Comparison of ENCODE assay signal across 22 cellular contexts in genomic region chrX:137742846-137743245, GRCh38.
A peak's percentile ranks its signal among the peaks of the same experiment; 100 is the strongest.
DNase-seq lines count a peak whose midpoint lies in the region; ATAC-seq, FAIRE-seq and TF ChIP-seq lines count a peak whose summit lies in the region.
"Had no signal": no experiment of that assay in that cellular context is flagged by ENCODE, and none has a peak within 500 bp of the region (broad histone marks: within the 10 kb centered on the region; RNA-seq: fewer than 3 reads in every experiment).

No MANE protein-coding gene starts in this region.

- H3K14ac ChIP-seq in H1 (ENCODE audit: insufficient read length): no peak overlapping the region

- H3K23ac ChIP-seq in H1 (ENCODE audit: insufficient read length): no peak overlapping the region
- H3K23ac ChIP-seq in mesendoderm (ENCODE audit: low read length): no peak overlapping the region

- H3K9me3 ChIP-seq in HUES48 (ENCODE audit: control insufficient read depth, insufficient read depth, low read length): no peaks in the 10 kb centered on the region
- H3K9me3 ChIP-seq in H1 (ENCODE audit: insufficient read depth in 2 of 2, low read depth in 1 of 2, low read length in 1 of 2): no peaks in the 10 kb centered on the region
- H3K9me3 ChIP-seq: BE2C, Caco-2 had no signal

- FAIRE-seq in H1 (lab: Jason Lieb, UNC): peak; percentile 76
- FAIRE-seq: A204.1, D721Med, GM12878 had no signal

- H3K27me3 ChIP-seq in GM23338 (ENCODE audit: insufficient read depth) (no peaks in the 10 kb centered on the region), HUES48 (ENCODE audit: control insufficient read depth, insufficient read depth, low read length) (0 out of 2 replicates have a peak, but pooled peaks cover 3% of the 10 kb centered on the region), H1 (replicated peaks in 1 of 4; ENCODE audit: control insufficient read depth in 3 of 4, extremely low read depth in 1 of 4, insufficient read depth in 3 of 4, low read length in 3 of 4) (no peaks in the 10 kb centered on the region), mesendoderm (ENCODE audit: insufficient read depth, low read length, poor library complexity) (no peaks in the 10 kb centered on the region)
- H3K27me3 ChIP-seq: BE2C had no signal

- H3F3A ChIP-seq in GM23338 (replicated peaks; ENCODE audit: low read depth): no peaks in the 10 kb centered on the region

- H3K36me3 Mint-ChIP-seq in GM23338 (ENCODE audit: low read depth): no peaks in the 10 kb centered on the region
- no peaks in the 10 kb centered on the region for H3K36me3 Mint-ChIP-seq in activated CD4-positive, alpha-beta T cell treated with anti-CD3 and anti-CD28 coated beads, Interleukin-2, amount 10 ng/mL, durations not matched to agents 24 days and 14 days (ENCODE audit: low read depth)
- H3K36me3 Mint-ChIP-seq: CD4-positive, CD25-positive, alpha-beta regulatory T cell; CD8-positive, alpha-beta memory T cell had no signal

- TF ChIP-seq CTCF in GM23338 (conservative IDR thresholded peaks at IDR 0.05; ENCODE audit: low read depth in 2 of 2) (no peak), H1 (IDR thresholded peaks at IDR 0.05; ENCODE audit: control extremely low read depth in 1 of 3, insufficient read depth in 1 of 3, low read depth in 1 of 3, low read length in 3 of 3) (no peak)

- POLR2A ChIA-PET in H1 (lab: Charles Lee; ENCODE audit: partially characterized antibody): no interaction called here

- H3K4ac ChIP-seq in H1 (replicated peaks; ENCODE audit: insufficient read length, low read depth, low read length) (no peak overlapping the region), mesendoderm (ENCODE audit: low read depth, low read length) (no peak overlapping the region)

- H3K4me3 Mint-ChIP-seq in GM23338: no peak overlapping the region
- no peak overlapping the region for H3K4me3 Mint-ChIP-seq in activated CD4-positive, alpha-beta T cell treated with anti-CD3 and anti-CD28 coated beads, Interleukin-2, amount 10 ng/mL, durations not matched to agents 24 days and 14 days
- H3K4me3 Mint-ChIP-seq: CD4-positive, CD25-positive, alpha-beta regulatory T cell; CD8-positive, alpha-beta memory T cell; HFFc6 had no signal

- H3K79me2 ChIP-seq in GM23338 (replicated peaks; ENCODE audit: insufficient read depth): no peaks in the 10 kb centered on the region
- H3K79me2 ChIP-seq in H1 (ENCODE audit: control insufficient read depth in 1 of 2, insufficient read depth in 2 of 2, low read length in 2 of 2): no peaks in the 10 kb centered on the region
- H3K79me2 ChIP-seq in mesendoderm (ENCODE audit: control insufficient read depth, insufficient read depth, low read length): no peaks in the 10 kb centered on the region

- H2AFZ ChIP-seq in GM23338 (no peak overlapping the region), H1 (ENCODE audit: low read length) (no peak overlapping the region)

- H4K20me1 ChIP-seq in GM23338 (replicated peaks; ENCODE audit: insufficient read depth) (no peaks in the 10 kb centered on the region), H1 (replicated peaks in 1 of 2; ENCODE audit: control insufficient read depth in 1 of 2, insufficient read depth in 2 of 2, low read length in 2 of 2) (no peaks in the 10 kb centered on the region)

- intact Hi-C loops in activated CD4-positive, alpha-beta T cell treated with anti-CD3 and anti-CD28 coated beads, Interleukin-2, amount 10 ng/mL, durations not matched to agents 24 days and 14 days (cut with micrococcal nuclease): no loop called here

- H3K4me1 ChIP-seq in GM23338 (ENCODE audit: insufficient read depth) (peaks cover 46% of the 10 kb centered on the region), HUES48 (ENCODE audit: control insufficient read depth, insufficient read depth, low read length) (peaks cover 50% of the 10 kb centered on the region), H1 (replicated peaks in 1 of 4; ENCODE audit: control insufficient read depth in 3 of 4, insufficient read depth in 4 of 4, low read length in 3 of 4) (peaks cover 0 to 19% (median 6%) of the 10 kb centered on the region in 4 experiments; a peak in 4 of 7 replicates), mesendoderm (ENCODE audit: control insufficient read depth, low read depth, low read length) (no peaks in the 10 kb centered on the region)
- H3K4me1 ChIP-seq: BE2C, Caco-2 had no signal

- no peaks in the 10 kb centered on the region; the same call in 1 of the 2 replicates for H3K9me2 ChIP-seq in GM23338 (ENCODE audit: insufficient read depth)

- peak overlapping the region; percentile 66; the same call in 1 of the 2 replicates for H3K27ac ChIP-seq in GM23338 (ENCODE audit: low read depth)
- H3K27ac ChIP-seq in HUES48 (ENCODE audit: low read depth, low read length): peak overlapping the region; percentile 54
- H3K27ac ChIP-seq in H1 (ENCODE audit: low read depth, low read length): no peak overlapping the region
- H3K27ac ChIP-seq in mesendoderm (ENCODE audit: low read depth, low read length): no peak overlapping the region
- H3K27ac ChIP-seq: HL-60 had no signal

- H4K5ac ChIP-seq in H1 (ENCODE audit: insufficient read length, low read depth, low read length) (no peak overlapping the region), mesendoderm (ENCODE audit: low read length) (no peak overlapping the region)

- no peak for TF ChIP-seq RAD21 in H1 (IDR thresholded peaks at IDR 0.05 in 1 of 2, conservative IDR thresholded peaks at IDR 0.05 in 1 of 2; ENCODE audit: low read depth in 2 of 2, low read length in 2 of 2)

- no peaks in the 10 kb centered on the region for H3K9me3 Mint-ChIP-seq in GM23338
- no peaks in the 10 kb centered on the region for H3K9me3 Mint-ChIP-seq in activated CD4-positive, alpha-beta T cell treated with anti-CD3 and anti-CD28 coated beads, Interleukin-2, amount 10 ng/mL, durations not matched to agents 24 days and 14 days

- no peak overlapping the region; the same call in 1 of the 2 replicates for H3K27ac Mint-ChIP-seq in GM23338
- no peak overlapping the region for H3K27ac Mint-ChIP-seq in activated CD4-positive, alpha-beta T cell treated with anti-CD3 and anti-CD28 coated beads, Interleukin-2, amount 10 ng/mL, durations not matched to agents 24 days and 14 days
- H3K27ac Mint-ChIP-seq: CD4-positive, CD25-positive, alpha-beta regulatory T cell; CD8-positive, alpha-beta memory T cell; HFFc6 had no signal

- H3K79me1 ChIP-seq in H1 (ENCODE audit: low read depth, low read length) (no peaks in the 10 kb centered on the region), mesendoderm (ENCODE audit: low read length) (no peaks in the 10 kb centered on the region)

- DNase-seq in GM23338 (ENCODE audit: low spot score) (peak; percentile 48), H1 (ENCODE audit: low read depth in 1 of 2, low spot score in 2 of 2) (no peak), mesendoderm (peak; percentile 88), NCI-H2227 (lab: John Stamatoyannopoulos, UW; ENCODE audit: unreplicated experiment) (no peak), kidney tubule cell (ENCODE audit: low spot score) (no peak)
- DNase-seq in activated CD4-positive, alpha-beta T cell treated with anti-CD3 and anti-CD28 coated beads, Interleukin-2, amount 10 ng/mL, durations not matched to agents 24 days and 14 days: no peak
- DNase-seq: ACHN; BE2C; C1 segment of cervical spinal cord; Caco-2; CD4-positive, CD25-positive, alpha-beta regulatory T cell; CD8-positive, alpha-beta memory T cell; HFFc6; Kasumi-1; KG1 had no signal

- no peaks in the 10 kb centered on the region for H3K23me2 ChIP-seq in H1 (ENCODE audit: low read depth, low read length)

- H2AK5ac ChIP-seq in H1 (ENCODE audit: low read depth, low read length) (no peak overlapping the region), mesendoderm (ENCODE audit: low read length) (no peak overlapping the region)

- H2BK120ac ChIP-seq in H1 (replicated peaks; ENCODE audit: low read depth, low read length): no peak overlapping the region
- no peak overlapping the region for H2BK120ac ChIP-seq in mesendoderm (ENCODE audit: low read depth, low read length)

- H3K56ac ChIP-seq in H1 (replicated peaks; ENCODE audit: insufficient read length, low read depth, low read length): no peak overlapping the region
- H3K56ac ChIP-seq in mesendoderm (ENCODE audit: low read length): no peak overlapping the region

- no peak for TF ChIP-seq POLR2A in H1 (IDR thresholded peaks at IDR 0.05; ENCODE audit: control extremely low read depth in 1 of 2, low read depth in 2 of 2, low read length in 2 of 2)

- H2BK20ac ChIP-seq in H1 (ENCODE audit: low read length): no peak overlapping the region

- H2BK15ac ChIP-seq in H1 (ENCODE audit: low read length) (no peak overlapping the region), mesendoderm (replicated peaks; ENCODE audit: low read depth) (no peak overlapping the region)

- no peak overlapping the region for H2BK12ac ChIP-seq in H1 (ENCODE audit: low read depth, low read length)

- peaks cover 3% of the 10 kb centered on the region for H3K27me3 Mint-ChIP-seq in GM23338 (ENCODE audit: insufficient read depth, low read depth, poor library complexity)
- no peaks in the 10 kb centered on the region for H3K27me3 Mint-ChIP-seq in activated CD4-positive, alpha-beta T cell treated with anti-CD3 and anti-CD28 coated beads, Interleukin-2, amount 10 ng/mL, durations not matched to agents 24 days and 14 days
- H3K27me3 Mint-ChIP-seq: CD4-positive, CD25-positive, alpha-beta regulatory T cell had no signal

- H4K8ac ChIP-seq in H1 (ENCODE audit: extremely low read depth, insufficient read depth, low read length): no peak overlapping the region
- H4K8ac ChIP-seq in mesendoderm (ENCODE audit: low read depth, low read length): no peak overlapping the region

- no peak overlapping the region for H4K91ac ChIP-seq in H1 (replicated peaks; ENCODE audit: insufficient read length, low read length)

- H3K4me3 ChIP-seq in GM23338 (no peak overlapping the region), HUES48 (ENCODE audit: low read depth, low read length) (no peak overlapping the region), H1 (ENCODE audit: extremely low read depth in 1 of 4, insufficient read depth in 2 of 4, low read depth in 3 of 4, low read length in 4 of 4) (no peak overlapping the region), mesendoderm (ENCODE audit: low read length) (no peak overlapping the region)
- H3K4me3 ChIP-seq: GM12878 had no signal

- 65% methylated on average over 3 of the region's 3 CpGs; no CpG with 5 or more reads in 1 of the 2 experiments for WGBS in H1 (ENCODE audit: extremely low coverage in 1 of 2, insufficient coverage in 1 of 2, insufficient read length in 1 of 2, insufficient replicate concordance in 2 of 2, low coverage in 1 of 2, low lambda C conversion rate in 2 of 2, missing lambda C conversion rate in 1 of 2), 2 experiments
- WGBS in mesendoderm (ENCODE audit: extremely low coverage, insufficient coverage, low lambda C conversion rate): no CpG with 5 or more reads among the region's 3 CpGs

- no peaks in the 10 kb centered on the region for H3K36me3 ChIP-seq in GM23338 (ENCODE audit: insufficient read depth)
- no peaks in the 10 kb centered on the region for H3K36me3 ChIP-seq in HUES48 (ENCODE audit: control insufficient read depth, insufficient read depth, low read length)
- no peaks in the 10 kb centered on the region for H3K36me3 ChIP-seq in H1 (ENCODE audit: control insufficient read depth in 2 of 4, insufficient read depth in 4 of 4, low read length in 3 of 4)
- no peaks in the 10 kb centered on the region for H3K36me3 ChIP-seq in mesendoderm (ENCODE audit: control insufficient read depth, insufficient read depth, low read length)
- H3K36me3 ChIP-seq: BE2C had no signal

- H3K9ac ChIP-seq in HUES48 (ENCODE audit: low read depth, low read length) (no peak overlapping the region), H1 (replicated peaks in 1 of 4; ENCODE audit: extremely low read depth in 1 of 4, low read depth in 3 of 4, low read length in 3 of 4) (no peak overlapping the region), mesendoderm (ENCODE audit: low read length) (no peak overlapping the region)

- H3K4me2 ChIP-seq in GM23338: peak overlapping the region; percentile 56
- no peak overlapping the region for H3K4me2 ChIP-seq in H1 (ENCODE audit: insufficient read depth in 1 of 2, low read depth in 2 of 2, low read length in 2 of 2)
- no peak overlapping the region for H3K4me2 ChIP-seq in mesendoderm (ENCODE audit: low read length)

- H3K18ac ChIP-seq in H1 (ENCODE audit: extremely low read depth, low read length): no peak overlapping the region; the same call in 1 of the 2 replicates
- H3K18ac ChIP-seq in mesendoderm (ENCODE audit: low read length): no peak overlapping the region

- CTCF ChIA-PET in H1 (lab: Charles Lee; ENCODE audit: partially characterized antibody): no interaction called here

- ATAC-seq in GM23338 (peak; percentile 26; the same call in 2 of the 3 replicates), HG02840 (IDR thresholded peaks at IDR 0.05; ENCODE audit: low FRiP score, unreplicated experiment) (no peak)
- ATAC-seq: GM12878, HCT116 had no signal

- no peak for TF ChIP-seq EP300 in H1 (IDR thresholded peaks at IDR 0.05; ENCODE audit: borderline replicate concordance in 1 of 2, low read depth in 2 of 2, low read length in 2 of 2)

- peaks cover 48% of the 10 kb centered on the region for H3K4me1 Mint-ChIP-seq in GM23338
- H3K4me1 Mint-ChIP-seq in activated CD4-positive, alpha-beta T cell treated with anti-CD3 and anti-CD28 coated beads, Interleukin-2, amount 10 ng/mL, durations not matched to agents 24 days and 14 days: no peaks in the 10 kb centered on the region
- H3K4me1 Mint-ChIP-seq: CD8-positive, alpha-beta memory T cell had no signal

- H2BK5ac ChIP-seq in H1 (ENCODE audit: low read depth, low read length) (no peak overlapping the region), mesendoderm (ENCODE audit: low read length) (no peak overlapping the region)

Comparison
In these comparisons a context has a peak if more than half of its experiments do, and no peak if none do; other contexts are left out.
1. DNase-seq: peak in GM23338 (single experiment) and mesendoderm (single experiment); none in H1 (0 of 2), NCI-H2227 (single experiment), activated CD4-positive, alpha-beta T cell treated with anti-CD3 and anti-CD28 coated beads, Interleukin-2, amount 10 ng/mL, durations not matched to agents 24 days and 14 days (single experiment) and kidney tubule cell (single experiment).
2. H3K27ac ChIP-seq: peak in GM23338 (single experiment) and HUES48 (single experiment); none in H1 (single experiment) and mesendoderm (single experiment).